Comparison of ENCODE assay signal across 1 cellular context in the genomic region with DNA sequence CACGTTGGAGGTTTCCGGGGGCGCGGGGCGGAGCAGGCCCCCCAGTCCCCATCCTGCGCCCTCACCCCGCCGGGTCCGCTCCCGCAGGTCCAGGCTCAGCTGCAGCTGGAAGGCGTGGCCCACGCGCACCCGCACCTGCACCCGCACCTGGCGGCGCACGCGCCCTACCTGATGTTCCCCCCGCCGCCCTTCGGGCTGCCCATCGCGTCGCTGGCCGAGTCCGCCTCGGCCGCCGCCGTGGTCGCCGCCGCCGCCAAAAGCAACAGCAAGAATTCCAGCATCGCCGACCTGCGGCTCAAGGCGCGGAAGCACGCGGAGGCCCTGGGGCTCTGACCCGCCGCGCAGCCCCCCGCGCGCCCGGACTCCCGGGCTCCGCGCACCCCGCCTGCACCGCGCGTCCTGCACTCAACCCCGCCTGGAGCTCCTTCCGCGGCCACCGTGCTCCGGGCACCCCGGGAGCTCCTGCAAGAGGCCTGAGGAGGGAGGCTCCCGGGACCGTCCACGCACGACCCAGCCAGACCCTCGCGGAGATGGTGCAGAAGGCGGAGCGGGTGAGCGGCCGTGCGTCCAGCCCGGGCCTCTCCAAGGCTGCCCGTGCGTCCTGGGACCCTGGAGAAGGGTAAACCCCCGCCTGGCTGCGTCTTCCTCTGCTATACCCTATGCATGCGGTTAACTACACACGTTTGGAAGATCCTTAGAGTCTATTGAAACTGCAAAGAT.
TF ChIP-seq lines count a peak whose summit lies in the region.

No MANE protein-coding gene starts in this region.

TF ChIP-seq in GM23338, 12 proteins besides CTCF, POLR2A, EP300 and RAD21 (continued from another document):
- no peak for TF ChIP-seq ZNF462 (CRISPR knock-in tag; IDR thresholded peaks at IDR 0.05)
